In genomic region chr4:98653006-98653405, GRCh38 we compare ENCODE assay signal across 22 cellular contexts. TPM values are rescaled to one million over a fixed set of nuclear protein-coding genes. Genes with fewer than 3 reads are reported as not detected.
DNase-seq lines count a peak whose midpoint lies in the region; ATAC-seq and TF ChIP-seq lines count a peak whose summit lies in the region.
"Had no signal": no experiment of that assay in that cellular context is flagged by ENCODE, and none has a peak within 500 bp of the region (broad histone marks: within the 10 kb centered on the region; RNA-seq: fewer than 3 reads in every experiment).

No MANE protein-coding gene starts in this region.

- H3K27ac ChIP-seq in brain microvascular endothelial cell = peak overlapping the region; percentile 91
- H3K27ac ChIP-seq: hepatocyte, neutrophil, VCaP had no signal

- no peaks in the 10 kb centered on the region for H3K36me3 ChIP-seq in Loucy (ENCODE audit: insufficient read depth, low read length)
- no peaks in the 10 kb centered on the region for H3K36me3 ChIP-seq in brain microvascular endothelial cell (replicated peaks)
- H3K36me3 ChIP-seq: neutrophil had no signal

- no peaks in the 10 kb centered on the region for H3K9me3 Mint-ChIP-seq in naive thymus-derived CD8-positive, alpha-beta T cell

- in situ Hi-C loops in brain microvascular endothelial cell (cut with HindIII; ENCODE audit: low pct_ligation_motif_present, low sequenced_read_pairs) = no loop called here

- no peaks in the 10 kb centered on the region for H3K9me2 ChIP-seq in Loucy (replicated peaks; ENCODE audit: low read depth, low read length)

- H3K79me2 ChIP-seq in Loucy (ENCODE audit: insufficient read depth, low read length) = peaks cover 82% of the 10 kb centered on the region

- no peaks in the 10 kb centered on the region for H3K9me3 ChIP-seq in Loucy (ENCODE audit: insufficient read depth, low read depth, low read length)
- H3K9me3 ChIP-seq: Caco-2, neutrophil had no signal

- H3K27ac Mint-ChIP-seq in naive thymus-derived CD8-positive, alpha-beta T cell = no peak overlapping the region
- H3K27ac Mint-ChIP-seq: activated CD8-positive, alpha-beta T cell treated with anti-CD3 and anti-CD28 coated beads, Interleukin-2, amount 10 ng/mL, durations not matched to agents 7 days and 5 days; activated naive CD8-positive, alpha-beta T cell treated with anti-CD3 and anti-CD28 coated beads, Interleukin-2, amount 10 ng/mL, durations not matched to agents 7 days and 5 days; mesothelial cell of epicardium had no signal

- H3K4me3 ChIP-seq in AG09309 (ENCODE audit: control insufficient read depth, low read depth, low read length) (no peak overlapping the region), Loucy (ENCODE audit: low read length, poor library complexity, severe bottlenecking) (peak overlapping the region; percentile 10), brain microvascular endothelial cell (ENCODE audit: low read depth, low read length) (no peak overlapping the region), foreskin fibroblast (ENCODE audit: low read depth in 1 of 2, low read length in 2 of 2) (peak overlapping the region in 1 of 2 donors; percentile 41)
- H3K4me3 ChIP-seq: hepatocyte had no signal

- no peaks in the 10 kb centered on the region for H3K27me3 Mint-ChIP-seq in naive thymus-derived CD8-positive, alpha-beta T cell
- H3K27me3 Mint-ChIP-seq: activated naive CD8-positive, alpha-beta T cell treated with anti-CD3 and anti-CD28 coated beads, Interleukin-2, amount 10 ng/mL, durations not matched to agents 7 days and 5 days had no signal

- peaks cover 21 to 48% (median 39%) of the 10 kb centered on the region in 4 donors for H3K4me1 Mint-ChIP-seq in naive thymus-derived CD8-positive, alpha-beta T cell

- peak; percentile 48 for DNase-seq in AG09309 (ENCODE audit: low read depth)
- DNase-seq in brain microvascular endothelial cell = peak; percentile 75
- DNase-seq in foreskin fibroblast = peak; percentile 89 to 96
- DNase-seq in naive thymus-derived CD8-positive, alpha-beta T cell = no peak
- DNase-seq: activated CD8-positive, alpha-beta T cell treated with anti-CD3 and anti-CD28 coated beads, Interleukin-2, amount 10 ng/mL, durations not matched to agents 7 days and 5 days; activated naive CD8-positive, alpha-beta T cell treated with anti-CD3 and anti-CD28 coated beads, Interleukin-2, amount 10 ng/mL, durations not matched to agents 7 days and 5 days; Caco-2; H7; NCI-H2081; NCI-H526; right cardiac atrium; stimulated activated CD4-positive, alpha-beta T cell treated with anti-CD3 and anti-CD28 coated beads, Interleukin-1b, Interleukin-23, amount 100 ng/mL, for 48 hours; substantia nigra; SW 1271 had no signal

- peaks cover 0 to 7% (median 0%) of the 10 kb centered on the region in 3 donors for H3K36me3 Mint-ChIP-seq in naive thymus-derived CD8-positive, alpha-beta T cell
- H3K36me3 Mint-ChIP-seq: mesothelial cell of epicardium had no signal

- H3K4me1 ChIP-seq in Loucy (ENCODE audit: insufficient read depth, low read length, poor library complexity, severe bottlenecking) = peaks cover 41% of the 10 kb centered on the region

- H3K4me3 Mint-ChIP-seq in naive thymus-derived CD8-positive, alpha-beta T cell = no peak overlapping the region
- H3K4me3 Mint-ChIP-seq: activated CD8-positive, alpha-beta T cell treated with anti-CD3 and anti-CD28 coated beads, Interleukin-2, amount 10 ng/mL, durations not matched to agents 7 days and 5 days; activated naive CD8-positive, alpha-beta T cell treated with anti-CD3 and anti-CD28 coated beads, Interleukin-2, amount 10 ng/mL, durations not matched to agents 7 days and 5 days; mesothelial cell of epicardium had no signal

- no peak overlapping the region for H3K9ac ChIP-seq in Loucy (ENCODE audit: low read depth, low read length, poor library complexity, severe bottlenecking)

- H4K20me1 ChIP-seq in Loucy (ENCODE audit: insufficient read depth, low read length, poor library complexity, severe bottlenecking) = peaks cover 15% of the 10 kb centered on the region

- peak overlapping the region; percentile 69 for H3K4me2 ChIP-seq in Loucy (ENCODE audit: low read depth, low read length, poor library complexity, severe bottlenecking)
- H3K4me2 ChIP-seq: hepatocyte had no signal

- POLR2A ChIA-PET in naive thymus-derived CD8-positive, alpha-beta T cell (lab: Charles Lee) = no interaction called here

- TF ChIP-seq CTCF in AG09309 (IDR thresholded peaks at IDR 0.05; ENCODE audit: control insufficient read depth, insufficient read depth, low read depth, low read length, missing control alignments) (no peak), Loucy (conservative IDR thresholded peaks at IDR 0.05; ENCODE audit: low read length) (no peak), brain microvascular endothelial cell (IDR thresholded peaks at IDR 0.05; ENCODE audit: low read depth, low read length, missing control alignments) (no peak), foreskin fibroblast (IDR thresholded peaks at IDR 0.05; ENCODE audit: low read depth, low read length) (no peak)

- H3K27me3 ChIP-seq in Loucy (ENCODE audit: insufficient read depth, low read length, poor library complexity, severe bottlenecking) (no peaks in the 10 kb centered on the region), brain microvascular endothelial cell (replicated peaks) (no peaks in the 10 kb centered on the region)
- H3K27me3 ChIP-seq: hepatocyte had no signal

- no peaks in the 10 kb centered on the region for H3F3A ChIP-seq in Loucy (ENCODE audit: low read depth)

- ATAC-seq in HG03565 (IDR thresholded peaks at IDR 0.05; ENCODE audit: unreplicated experiment) (no peak), GM19395 (IDR thresholded peaks at IDR 0.05; ENCODE audit: unreplicated experiment) (no peak), GM19455 (IDR thresholded peaks at IDR 0.05; ENCODE audit: unreplicated experiment) (no peak)
- no peak for ATAC-seq in naive thymus-derived CD8-positive, alpha-beta T cell
- ATAC-seq: activated CD8-positive, alpha-beta T cell treated with anti-CD3 and anti-CD28 coated beads, Interleukin-2, amount 10 ng/mL, durations not matched to agents 7 days and 5 days; right cardiac atrium had no signal

- H2AFZ ChIP-seq in Loucy (ENCODE audit: low read length) = no peak overlapping the region
- H2AFZ ChIP-seq: hepatocyte had no signal

RNA-seq across cellular contexts. Expression of gene TSPAN5, which starts 5.4 kb away (rescaled TPM):
- 1 to 10 TPM; 5.0 to 5.4 TPM for total RNA-seq in naive thymus-derived CD8-positive, alpha-beta T cell
- 10 to 100 TPM in 1 of 3 donors, 1 to 10 TPM in 2; 5.9 to 13.9 (median 9.6) TPM for polyA plus RNA-seq in naive thymus-derived CD8-positive, alpha-beta T cell

Comparison
In these comparisons a context has a peak if more than half of its experiments do, and no peak if none do; other contexts are left out.
1. DNase-seq: peak in AG09309 (single experiment), brain microvascular endothelial cell (single experiment) and foreskin fibroblast (2 of 2); none in naive thymus-derived CD8-positive, alpha-beta T cell (0 of 10).